Comparison of ENCODE assay signal across 26 cellular contexts in genomic region chr5:163595851-163596399, GRCh38.
A peak's percentile ranks its signal among the peaks of the same experiment; 100 is the strongest.
DNase-seq lines count a peak whose midpoint lies in the region; ATAC-seq and TF ChIP-seq lines count a peak whose summit lies in the region.
"Had no signal": no experiment of that assay in that cellular context is flagged by ENCODE, and none has a peak within 500 bp of the region (broad histone marks: within the 10 kb centered on the region; RNA-seq: fewer than 3 reads in every experiment).

No MANE protein-coding gene starts in this region.

- no peak for ATAC-seq in GM23338
- ATAC-seq in HG02870 (IDR thresholded peaks at IDR 0.05; ENCODE audit: unreplicated experiment) = no peak
- ATAC-seq: GM12878, PC-3, SK-N-SH treated with all-trans-retinoic acid at 6 μM for 48 hours had no signal

- TF ChIP-seq CTCF in GM23338 (conservative IDR thresholded peaks at IDR 0.05; ENCODE audit: low read depth in 2 of 2) = no peak

- H3K27ac ChIP-seq in GM23338 (ENCODE audit: low read depth) (no peak overlapping the region), neuronal stem cell (replicated peaks; ENCODE audit: low read length) (no peak overlapping the region)
- H3K27ac ChIP-seq: 22Rv1, KMS-11, SJCRH30 had no signal

- H3K36me3 ChIP-seq in GM23338 (ENCODE audit: insufficient read depth) (no peaks in the 10 kb centered on the region), neuronal stem cell (replicated peaks in 1 of 2; ENCODE audit: control insufficient read depth in 2 of 2, insufficient read depth in 2 of 2, low read length in 2 of 2) (no peaks in the 10 kb centered on the region)
- H3K36me3 ChIP-seq: SJCRH30 had no signal

- H4K8ac ChIP-seq in neuronal stem cell (ENCODE audit: low read depth, low read length) = no peak overlapping the region

- no peaks in the 10 kb centered on the region for H4K20me1 ChIP-seq in GM23338 (replicated peaks; ENCODE audit: insufficient read depth)

- H2BK15ac ChIP-seq in neuronal stem cell (ENCODE audit: low read length) = no peak overlapping the region

- no peak overlapping the region for H3K4ac ChIP-seq in neuronal stem cell (ENCODE audit: low read length)

- no peaks in the 10 kb centered on the region for H3K9me3 Mint-ChIP-seq in GM23338

- H3K23ac ChIP-seq in neuronal stem cell (ENCODE audit: low read depth, low read length, poor library complexity) = no peak overlapping the region

- H3K4me3 ChIP-seq in GM23338 = no peak overlapping the region
- H3K4me3 ChIP-seq in neuronal stem cell (ENCODE audit: low read length in 2 of 2) = no peak overlapping the region
- H3K4me3 ChIP-seq: GM12878, SJCRH30 had no signal

- H2AFZ ChIP-seq in GM23338 (peak overlapping the region; percentile 76; the same call in 1 of the 2 replicates), neuronal stem cell (ENCODE audit: low read length) (no peak overlapping the region)

- H3K4me1 Mint-ChIP-seq in GM23338 = peaks cover 9% of the 10 kb centered on the region; the same call in 2 of the 3 replicates
- H3K4me1 Mint-ChIP-seq: CD4-positive, CD25-positive, alpha-beta regulatory T cell; IgD-negative memory B cell had no signal

- no peaks in the 10 kb centered on the region for H3K27me3 Mint-ChIP-seq in GM23338 (ENCODE audit: insufficient read depth, low read depth, poor library complexity)

- no peak overlapping the region for H3K4me3 Mint-ChIP-seq in GM23338
- H3K4me3 Mint-ChIP-seq: CD4-positive, CD25-positive, alpha-beta regulatory T cell had no signal

- no peaks in the 10 kb centered on the region; the same call in 2 of the 3 replicates for H3K36me3 Mint-ChIP-seq in GM23338 (ENCODE audit: low read depth)
- H3K36me3 Mint-ChIP-seq: CD4-positive, CD25-positive, alpha-beta regulatory T cell; IgD-negative memory B cell had no signal

- no peak overlapping the region for H4K91ac ChIP-seq in neuronal stem cell (ENCODE audit: low read depth, low read length, poor library complexity)

- no CpG with 5 or more reads among the region's 7 CpGs for WGBS in neuronal stem cell (ENCODE audit: extremely low coverage in 2 of 2, insufficient read length in 2 of 2, insufficient replicate concordance in 1 of 2), 2 donors

- H3K79me2 ChIP-seq in GM23338 (replicated peaks; ENCODE audit: insufficient read depth) = no peaks in the 10 kb centered on the region

- peak overlapping the region; percentile 22 for H3K18ac ChIP-seq in neuronal stem cell (ENCODE audit: low read length)

- H3K27ac Mint-ChIP-seq in GM23338 = no peak overlapping the region
- H3K27ac Mint-ChIP-seq: CD4-positive, CD25-positive, alpha-beta regulatory T cell; IgD-negative memory B cell had no signal

- H3K9me2 ChIP-seq in GM23338 (ENCODE audit: insufficient read depth) = peaks cover 11% of the 10 kb centered on the region

- no peak overlapping the region for H2BK120ac ChIP-seq in neuronal stem cell (ENCODE audit: low read depth, low read length)

- no peak overlapping the region for H3K9ac ChIP-seq in neuronal stem cell (ENCODE audit: low read depth, low read length, poor library complexity)
- H3K9ac ChIP-seq: KMS-11 had no signal

- H3K27me3 ChIP-seq in GM23338 (ENCODE audit: insufficient read depth) (no peaks in the 10 kb centered on the region), neuronal stem cell (ENCODE audit: control insufficient read depth in 3 of 3, insufficient read depth in 3 of 3, low read depth in 1 of 3, low read length in 3 of 3) (no peaks in the 10 kb centered on the region)
- H3K27me3 ChIP-seq: SJCRH30 had no signal

- no peaks in the 10 kb centered on the region for H3K4me1 ChIP-seq in GM23338 (ENCODE audit: insufficient read depth)
- H3K4me1 ChIP-seq in neuronal stem cell (ENCODE audit: control insufficient read depth in 2 of 2, insufficient read depth in 1 of 2, low read depth in 1 of 2, low read length in 2 of 2) = peaks cover 0 to 3% of the 10 kb centered on the region in 2 donors
- H3K4me1 ChIP-seq: SJCRH30 had no signal

- H2AK5ac ChIP-seq in neuronal stem cell (ENCODE audit: low read depth, low read length) = no peak overlapping the region

- H3F3A ChIP-seq in GM23338 (replicated peaks; ENCODE audit: low read depth) = no peaks in the 10 kb centered on the region

- H3K4me2 ChIP-seq in GM23338 (no peak overlapping the region), neuronal stem cell (ENCODE audit: insufficient read depth, low read length, poor library complexity, severe bottlenecking) (no peak overlapping the region)
- H3K4me2 ChIP-seq: KMS-11 had no signal

- no peak overlapping the region for H2BK5ac ChIP-seq in neuronal stem cell (ENCODE audit: low read length)

- no peaks in the 10 kb centered on the region for H3K9me3 ChIP-seq in neuronal stem cell (replicated peaks in 1 of 2; ENCODE audit: control insufficient read depth in 2 of 2, insufficient read depth in 1 of 2, low read depth in 1 of 2, low read length in 2 of 2)
- H3K9me3 ChIP-seq: SJCRH30 had no signal

- peak; percentile 17 to 48 for DNase-seq in NCI-H524 (lab: John Stamatoyannopoulos, UW)
- DNase-seq in NCI-H524 treated with DMSO at 0.1 percent for 48 hours (lab: John Stamatoyannopoulos, UW) = no peak
- no peak for DNase-seq in GM23338 (ENCODE audit: low spot score)
- DNase-seq in amniotic epithelial cell (ENCODE audit: low read depth) = peak; percentile 12
- no peak for DNase-seq in neuronal stem cell (ENCODE audit: low spot score)
- DNase-seq in epidermal melanocyte (ENCODE audit: insufficient read length, low spot score) = no peak
- no peak for DNase-seq in SHP77 (lab: John Stamatoyannopoulos, UW)
- DNase-seq: CD4-positive, CD25-positive, alpha-beta regulatory T cell; GDM1; GOT3; HCEC 1CT; NCI-H1092; NCI-H1417 treated with DMSO at 0.1 percent for 48 hours; NCI-H1694 treated with DMSO at 0.1 percent for 48 hours; NCI-H2081 treated with DMSO at 0.1 percent for 48 hours; NCI-H2171; NCI-H226; NCI-H526 treated with DMSO at 0.1 percent for 48 hours; PC-3; SJCRH30 had no signal

- no peaks in the 10 kb centered on the region for H3K79me1 ChIP-seq in neuronal stem cell (ENCODE audit: low read depth, low read length)

- H2BK12ac ChIP-seq in neuronal stem cell (ENCODE audit: low read length) = no peak overlapping the region

- no peak overlapping the region for H3K14ac ChIP-seq in neuronal stem cell (ENCODE audit: low read length)

TF ChIP-seq in GM23338, 12 proteins besides CTCF, POLR2A, EP300 and RAD21:
- TF ChIP-seq POLR2AphosphoS5 (IDR thresholded peaks at IDR 0.05; ENCODE audit: low read depth) = no peak
- no peak for TF ChIP-seq ZNF114 (CRISPR knock-in tag; IDR thresholded peaks at IDR 0.05)
- no peak for TF ChIP-seq EZH2phosphoT487 (IDR thresholded peaks at IDR 0.05; ENCODE audit: unreplicated experiment)
- no peak for TF ChIP-seq ETS1 (IDR thresholded peaks at IDR 0.05)
- no peak for TF ChIP-seq NANOG (IDR thresholded peaks at IDR 0.05; ENCODE audit: borderline replicate concordance)
- TF ChIP-seq ZNF331 (CRISPR knock-in tag; IDR thresholded peaks at IDR 0.05; ENCODE audit: low read depth) = no peak
- no peak for TF ChIP-seq STAT1 (IDR thresholded peaks at IDR 0.05; ENCODE audit: unreplicated experiment)

Comparison
In these comparisons a context has a peak if more than half of its experiments do, and no peak if none do; other contexts are left out.
1. DNase-seq: peak in NCI-H524 (2 of 2) and amniotic epithelial cell (single experiment); none in NCI-H524 treated with DMSO at 0.1 percent for 48 hours (single experiment), GM23338 (single experiment), neuronal stem cell (single experiment), epidermal melanocyte (single experiment) and SHP77 (0 of 2).